Comparison of ENCODE assay signal across 24 cellular contexts in the genomic region with DNA sequence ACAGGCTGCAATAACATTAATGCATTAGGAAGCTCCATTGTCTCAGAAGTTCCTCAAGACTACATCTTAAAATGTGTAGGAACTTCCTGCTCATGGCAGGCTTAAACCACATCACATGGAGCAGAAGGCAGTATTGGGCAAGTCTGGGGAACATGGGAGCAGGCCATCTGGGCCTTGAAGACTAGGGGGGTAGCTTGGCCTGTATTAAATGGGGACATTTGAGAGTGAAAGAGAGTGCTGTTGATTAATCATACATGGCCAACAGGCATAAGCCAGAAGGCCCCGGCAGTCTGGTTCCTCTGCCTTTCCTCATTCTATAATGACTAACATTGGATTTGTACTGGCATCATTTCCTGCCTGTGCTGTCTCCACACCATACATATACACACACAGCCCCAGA. TPM values are rescaled to one million over a fixed set of nuclear protein-coding genes. Genes with fewer than 3 reads are reported as not detected.
A peak's percentile ranks its signal among the peaks of the same experiment; 100 is the strongest.
DNase-seq lines count a peak whose midpoint lies in the region; ATAC-seq, FAIRE-seq and TF ChIP-seq lines count a peak whose summit lies in the region.
"Had no signal": no experiment of that assay in that cellular context is flagged by ENCODE, and none has a peak within 500 bp of the region (broad histone marks: within the 10 kb centered on the region; RNA-seq: fewer than 3 reads in every experiment).

No MANE protein-coding gene starts in this region.

- no peak for TF ChIP-seq POLR2A in GM12891 (IDR thresholded peaks at IDR 0.05; ENCODE audit: low read depth, low read length)

- H3K4me1 Mint-ChIP-seq in CD4-positive, alpha-beta T cell (ENCODE audit: low read depth): no peaks in the 10 kb centered on the region
- H3K4me1 Mint-ChIP-seq in HFFc6 (ENCODE audit: low read depth): peaks cover 20% of the 10 kb centered on the region
- H3K4me1 Mint-ChIP-seq: stimulated activated naive B cell treated with anti-CD40 and anti-IgM and Interleukin-4, amounts not matched to agents 10 μg/mL and 1 μg/mL and 100 μg/mL, for 72 hours had no signal

- H3K27me3 ChIP-seq in CD4-positive, alpha-beta T cell (ENCODE audit: control insufficient read depth, insufficient read depth, low read length): no peaks in the 10 kb centered on the region
- H3K27me3 ChIP-seq: BE2C, gastrocnemius medialis had no signal

- no peaks in the 10 kb centered on the region for H3K27me3 Mint-ChIP-seq in CD4-positive, alpha-beta T cell
- peaks cover 9% of the 10 kb centered on the region for H3K27me3 Mint-ChIP-seq in HFFc6 (ENCODE audit: insufficient read depth)
- H3K27me3 Mint-ChIP-seq: stimulated activated naive B cell treated with anti-CD40 and anti-IgM and Interleukin-4, amounts not matched to agents 10 μg/mL and 1 μg/mL and 100 μg/mL, for 72 hours had no signal

- peaks cover 96% of the 10 kb centered on the region for H3K36me3 Mint-ChIP-seq in CD4-positive, alpha-beta T cell (ENCODE audit: low read depth)
- peaks cover 51% of the 10 kb centered on the region for H3K36me3 Mint-ChIP-seq in HFFc6 (ENCODE audit: low read depth)

- ATAC-seq in CD4-positive, alpha-beta T cell (ENCODE audit: poor library complexity): no peak
- ATAC-seq: gastrocnemius medialis; stimulated activated naive B cell treated with anti-CD40 and anti-IgM and Interleukin-4, amounts not matched to agents 10 μg/mL and 1 μg/mL and 100 μg/mL, for 72 hours had no signal

- H3K4me3 ChIP-seq in cardiac fibroblast (replicated peaks in 1 of 2; ENCODE audit: low read depth in 2 of 2, low read length in 2 of 2): no peak overlapping the region
- H3K4me3 ChIP-seq: gastrocnemius medialis had no signal

- no peak for FAIRE-seq in GM12891 (lab: Jason Lieb, UNC)
- FAIRE-seq: H54, urothelium cell line had no signal

- no peak overlapping the region for H3K27ac ChIP-seq in CD4-positive, alpha-beta T cell (ENCODE audit: low read depth, low read length)

- H3K9me3 Mint-ChIP-seq in CD4-positive, alpha-beta T cell: no peaks in the 10 kb centered on the region
- H3K9me3 Mint-ChIP-seq in HFFc6: no peaks in the 10 kb centered on the region
- H3K9me3 Mint-ChIP-seq: immature natural killer cell; stimulated activated naive B cell treated with anti-CD40 and anti-IgM and Interleukin-4, amounts not matched to agents 10 μg/mL and 1 μg/mL and 100 μg/mL, for 72 hours had no signal

- no peak for DNase-seq in CD4-positive, alpha-beta T cell
- peak; percentile 13 for DNase-seq in HFFc6
- peak; percentile 5 to 56 for DNase-seq in cardiac fibroblast (ENCODE audit: low read depth in 2 of 2)
- DNase-seq in kidney tubule cell (ENCODE audit: low spot score): peak; percentile 42
- no peak for DNase-seq in GM12891 (ENCODE audit: insufficient read length, low spot score)
- DNase-seq in stimulated activated CD4-positive, alpha-beta T cell treated with anti-CD3 and anti-CD28 coated beads, Interleukin-4, amount 100 ng/mL, for 4 hours: no peak
- DNase-seq in GM10248 (ENCODE audit: extremely low spot score): no peak
- no peak for DNase-seq in nucleus accumbens (lab: John Stamatoyannopoulos, UW)
- DNase-seq: activated T-cell treated with anti-CD3 and anti-CD28 coated beads, Interleukin-2, amount 50 U/mL, for 1 hour; aorta; BE2C; DMS53; gastrocnemius medialis; immature natural killer cell; mesendoderm; NCI-H1092; NCI-H2171; SHP77 treated with DMSO at 0.1 percent for 48 hours; stimulated activated naive B cell treated with anti-CD40 and anti-IgM and Interleukin-4, amounts not matched to agents 10 μg/mL and 1 μg/mL and 100 μg/mL, for 72 hours had no signal

- H3K4me3 Mint-ChIP-seq in CD4-positive, alpha-beta T cell: no peak overlapping the region
- H3K4me3 Mint-ChIP-seq in HFFc6: no peak overlapping the region
- H3K4me3 Mint-ChIP-seq: stimulated activated naive B cell treated with anti-CD40 and anti-IgM and Interleukin-4, amounts not matched to agents 10 μg/mL and 1 μg/mL and 100 μg/mL, for 72 hours had no signal

- no peak for TF ChIP-seq CTCF in CD4-positive, alpha-beta T cell (IDR thresholded peaks at IDR 0.05)
- TF ChIP-seq CTCF in HFFc6 (IDR thresholded peaks at IDR 0.05): no peak
- TF ChIP-seq CTCF in cardiac fibroblast (IDR thresholded peaks at IDR 0.05; ENCODE audit: low read depth, low read length): no peak
- no peak for TF ChIP-seq CTCF in GM10248 (IDR thresholded peaks at IDR 0.05; ENCODE audit: control extremely low read depth, extremely low read depth, low read depth, missing control alignments)

- intact Hi-C loops in CD4-positive, alpha-beta T cell (cut with DNase I, micrococcal nuclease): no loop called here

- no peaks in the 10 kb centered on the region for H3K9me3 ChIP-seq in CD4-positive, alpha-beta T cell (ENCODE audit: control insufficient read depth, low read length)
- H3K9me3 ChIP-seq: BE2C, gastrocnemius medialis had no signal

- POLR2A ChIA-PET in CD4-positive, alpha-beta T cell (lab: Charles Lee): interaction anchor here (0.7 kb wide), 1 partner anchor 449 kb away, joined by 3 read pairs; no protein-coding TSS in a partner anchor
- POLR2A ChIA-PET in GM10248 (lab: Yijun Ruan, JAX): no interaction called here

- CTCF ChIA-PET in CD4-positive, alpha-beta T cell (lab: Charles Lee): no interaction called here
- CTCF ChIA-PET in GM10248 (lab: Yijun Ruan, JAX): interaction anchor here (1.4 kb wide), 1 partner anchor 14 kb away, joined by 6 read pairs; no protein-coding TSS in a partner anchor

- peak overlapping the region; percentile 33 for H3K27ac Mint-ChIP-seq in CD4-positive, alpha-beta T cell
- H3K27ac Mint-ChIP-seq in HFFc6: peak overlapping the region; percentile 62

TF ChIP-seq in GM12891, 5 proteins besides CTCF, POLR2A, EP300 and RAD21:
- TF ChIP-seq POLR2AphosphoS5 (IDR thresholded peaks at IDR 0.05; ENCODE audit: low read depth, low read length): no peak
- no peak for TF ChIP-seq SPI1 (IDR thresholded peaks at IDR 0.05; ENCODE audit: low read depth, low read length)
- TF ChIP-seq PAX5 (IDR thresholded peaks at IDR 0.05; ENCODE audit: insufficient read depth, low read length, severe bottlenecking): no peak
- TF ChIP-seq TAF1 (IDR thresholded peaks at IDR 0.05; ENCODE audit: low read depth, low read length): no peak
- TF ChIP-seq POU2F2 (IDR thresholded peaks at IDR 0.05; ENCODE audit: low read depth, low read length): no peak
TF ChIP-seq in GM12891: peak in this region for 0.

RNA-seq across cellular contexts. Expression of a gene that starts 25.2 kb away (rescaled TPM):
- total RNA-seq in CD4-positive, alpha-beta T cell: under 1 TPM; 0.11 to 0.44 TPM
- under 1 TPM in 1 of 6 experiments, not detected in 5; 0.23 TPM for total RNA-seq in HFFc6 (2021; fragmentation: NEBNext Ultra II Directional; extraction: Animal tissue kit (Norgen Biotek cat#: 25700))
- polyA plus RNA-seq in GM12891 (2012; ENCODE audit: low read depth, missing spikeins): not detected
- total RNA-seq: aorta, dermis microvascular lymphatic vessel endothelial cell, osteocyte, skeletal muscle tissue had no signal
- polyA plus RNA-seq: immature natural killer cell had no signal

Comparison
In these comparisons a context has a peak if more than half of its experiments do, and no peak if none do; other contexts are left out.
1. DNase-seq: peak in HFFc6 (single experiment), cardiac fibroblast (2 of 2) and kidney tubule cell (single experiment); none in CD4-positive, alpha-beta T cell (0 of 10), GM12891 (single experiment), stimulated activated CD4-positive, alpha-beta T cell treated with anti-CD3 and anti-CD28 coated beads, Interleukin-4, amount 100 ng/mL, for 4 hours (0 of 2), GM10248 (single experiment) and nucleus accumbens (0 of 56).